ENCODE assay signal across 6 cellular contexts in genomic region chr7:155612658-155613057, GRCh38.
"Had no signal": no experiment of that assay in that cellular context is flagged by ENCODE, and none has a peak within 500 bp of the region (broad histone marks: within the 10 kb centered on the region; RNA-seq: fewer than 3 reads in every experiment).

No MANE protein-coding gene starts in this region.

- FAIRE-seq: HepG2, HTR-8/SVneo had no signal

- DNase-seq: IMR-90, KBM-7, KG1 had no signal

- ATAC-seq: HepG2 had no signal

- H3K27ac ChIP-seq: HL-60 had no signal
